Comparison of ENCODE assay signal across 9 cellular contexts in genomic region chr3:67018105-67018788, GRCh38. TPM values are rescaled to one million over a fixed set of nuclear protein-coding genes. Genes with fewer than 3 reads are reported as not detected.
DNase-seq lines count a peak whose midpoint lies in the region; ATAC-seq and TF ChIP-seq lines count a peak whose summit lies in the region.
"Had no signal": no experiment of that assay in that cellular context is flagged by ENCODE, and none has a peak within 500 bp of the region (broad histone marks: within the 10 kb centered on the region; RNA-seq: fewer than 3 reads in every experiment).

No MANE protein-coding gene starts in this region.

- DNase-seq in Calu3 = peak; percentile 8
- peak; percentile 28 for DNase-seq in NCI-H510A treated with DMSO at 0.1 percent for 48 hours (lab: John Stamatoyannopoulos, UW)
- DNase-seq in hepatic stellate cell (ENCODE audit: low spot score) = peak; percentile 11
- no peak for DNase-seq in stimulated activated naive CD4-positive, alpha-beta T cell treated with Interleukin-2 at 50 U/mL for 16 hours (lab: John Stamatoyannopoulos, UW)
- no peak for DNase-seq in stimulated activated CD4-positive, alpha-beta T cell treated with anti-CD3 and anti-CD28 coated beads, Interleukin-4, amount 100 ng/mL, for 4 hours
- DNase-seq in NCI-H146 treated with DMSO at 0.1 percent for 48 hours (lab: John Stamatoyannopoulos, UW; ENCODE audit: unreplicated experiment) = no peak
- no peak for DNase-seq in vagina (ENCODE audit: extremely low spot score in 2 of 2)
- DNase-seq: HCEC 1CT had no signal

- H3K4me1 Mint-ChIP-seq in Calu3 (ENCODE audit: low read depth, unreplicated experiment) = peaks cover 27% of the 10 kb centered on the region

- H3K27ac ChIP-seq in vagina = no peak overlapping the region

- no peaks in the 10 kb centered on the region for H3K4me1 ChIP-seq in vagina

- no peaks in the 10 kb centered on the region for H3K36me3 ChIP-seq in vagina

- no peaks in the 10 kb centered on the region for H3K27me3 ChIP-seq in vagina

- TF ChIP-seq CTCF in Calu3 (IDR thresholded peaks at IDR 0.05; ENCODE audit: unreplicated experiment) = no peak
- no peak for TF ChIP-seq CTCF in vagina (IDR thresholded peaks at IDR 0.05)

- H3K9me3 Mint-ChIP-seq in Calu3 (ENCODE audit: low read depth, unreplicated experiment) = no peaks in the 10 kb centered on the region

- ATAC-seq in GM19452 (IDR thresholded peaks at IDR 0.05; ENCODE audit: unreplicated experiment) = peak; percentile 40

- no peak overlapping the region for H3K27ac Mint-ChIP-seq in Calu3 (ENCODE audit: unreplicated experiment)

- H3K4me3 ChIP-seq in vagina = no peak overlapping the region

- no peak for TF ChIP-seq POLR2A in vagina (IDR thresholded peaks at IDR 0.05)

- intact Hi-C loops in Calu3 (cut with micrococcal nuclease; ENCODE audit: unreplicated experiment) = loop anchor here (5.0 kb wide), 1 partner anchor 46 kb away; no protein-coding TSS in a partner anchor
- intact Hi-C loops in vagina (cut with DNase I) = no loop called here

- CTCF ChIA-PET in Calu3 (lab: Charles Lee) = interaction anchor here (1.1 kb wide), 1 partner anchor 20 kb away, joined by 3 read pairs; the partner anchor contains the start of gene KBTBD8

- no peaks in the 10 kb centered on the region for H3K36me3 Mint-ChIP-seq in Calu3 (ENCODE audit: insufficient read depth, unreplicated experiment)

- no peak overlapping the region for H3K4me3 Mint-ChIP-seq in Calu3 (ENCODE audit: low read depth, unreplicated experiment)

- no TSS peak for BruUV-seq in Calu3 (replicated peaks; lab: Mats Ljungman, UMichigan)

- H3K27me3 Mint-ChIP-seq in Calu3 (ENCODE audit: unreplicated experiment) = peaks cover 9% of the 10 kb centered on the region

- no peaks in the 10 kb centered on the region for H3K9me3 ChIP-seq in vagina

RNA-seq across cellular contexts. Expression of gene KBTBD8, which starts 20.1 kb away (rescaled TPM):
- total RNA-seq in Calu3 (2022) (4.1 and 5.9 TPM in 2 replicates), vagina (0.49 TPM)

Comparison
In these comparisons a context has a peak if more than half of its experiments do, and no peak if none do; other contexts are left out.
1. DNase-seq: peak in Calu3 (single experiment), NCI-H510A treated with DMSO at 0.1 percent for 48 hours (single experiment) and hepatic stellate cell (single experiment); none in stimulated activated naive CD4-positive, alpha-beta T cell treated with Interleukin-2 at 50 U/mL for 16 hours (single experiment), stimulated activated CD4-positive, alpha-beta T cell treated with anti-CD3 and anti-CD28 coated beads, Interleukin-4, amount 100 ng/mL, for 4 hours (0 of 2), NCI-H146 treated with DMSO at 0.1 percent for 48 hours (single experiment) and vagina (0 of 2).